23 cellular contexts compared by ENCODE assay signal in genomic region chr3:68441054-68441453, GRCh38.
"Had no signal": no experiment of that assay in that cellular context is flagged by ENCODE, and none has a peak within 500 bp of the region (broad histone marks: within the 10 kb centered on the region; RNA-seq: fewer than 3 reads in every experiment).

No MANE protein-coding gene starts in this region.

- ATAC-seq: effector memory CD8-positive, alpha-beta T cell; esophagus mucosa; foreskin keratinocyte; gastroesophageal sphincter; heart left ventricle; heart right ventricle had no signal

- DNase-seq: colonic mucosa; cortex of kidney; dermis blood vessel endothelial cell; dorsolateral prefrontal cortex; effector CD4-positive, alpha-beta T cell; effector CD8-positive, alpha-beta T cell; effector memory CD4-positive, alpha-beta T cell; effector memory CD8-positive, alpha-beta T cell; endodermal cell; erythroblast; esophagus squamous epithelium; foreskin fibroblast; foreskin keratinocyte; foreskin melanocyte; glutamatergic neuron; head of caudate nucleus; heart left ventricle; heart right ventricle had no signal

- H3K27ac ChIP-seq: colonic mucosa, coronary artery, dorsolateral prefrontal cortex, epithelial cell of prostate, esophagus muscularis mucosa, esophagus squamous epithelium, foreskin keratinocyte, gastroesophageal sphincter, heart left ventricle, heart right ventricle had no signal

- H3K4me3 ChIP-seq: colonic mucosa, coronary artery, dorsolateral prefrontal cortex, esophagus muscularis mucosa, esophagus squamous epithelium, gastroesophageal sphincter, heart left ventricle, heart right ventricle had no signal

- H3K9me3 ChIP-seq: colonic mucosa, esophagus muscularis mucosa, esophagus squamous epithelium, gastroesophageal sphincter had no signal

- H3K4me1 ChIP-seq: colonic mucosa, esophagus muscularis mucosa, esophagus squamous epithelium, foreskin keratinocyte, gastroesophageal sphincter, heart left ventricle, heart right ventricle had no signal

- H3K27me3 ChIP-seq: colonic mucosa, dorsolateral prefrontal cortex, esophagus muscularis mucosa, esophagus squamous epithelium, foreskin keratinocyte, gastroesophageal sphincter, heart left ventricle, heart right ventricle had no signal

- H3K36me3 ChIP-seq: colonic mucosa, esophagus muscularis mucosa, esophagus squamous epithelium, gastroesophageal sphincter, heart left ventricle, heart right ventricle had no signal
